ENCODE assay signal across 12 cellular contexts in the genomic region with DNA sequence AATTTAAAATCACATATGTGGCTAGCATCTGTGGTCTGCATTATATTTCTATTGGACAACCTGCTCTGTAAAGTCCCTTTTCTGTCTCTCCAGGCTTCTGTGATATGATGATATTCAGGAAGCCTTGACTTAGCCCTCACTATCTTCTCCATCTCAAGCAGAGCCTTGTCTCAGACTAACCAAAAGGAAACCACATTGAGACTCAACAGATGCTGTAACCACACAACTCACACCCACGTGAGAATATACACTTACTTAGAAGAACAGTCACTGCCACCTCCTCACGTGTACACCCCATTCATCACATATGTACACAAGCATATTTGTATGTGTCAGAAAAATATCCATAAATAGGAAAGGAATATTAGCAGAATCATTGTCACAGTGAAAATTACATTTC. TPM values are rescaled to one million over a fixed set of nuclear protein-coding genes. Genes with fewer than 3 reads are reported as not detected.
A peak's percentile ranks its signal among the peaks of the same experiment; 100 is the strongest.
DNase-seq lines count a peak whose midpoint lies in the region; ATAC-seq, FAIRE-seq and TF ChIP-seq lines count a peak whose summit lies in the region.
"Had no signal": no experiment of that assay in that cellular context is flagged by ENCODE, and none has a peak within 500 bp of the region (broad histone marks: within the 10 kb centered on the region; RNA-seq: fewer than 3 reads in every experiment).

No MANE protein-coding gene starts in this region.

- DNase-seq in activated CD8-positive, alpha-beta memory T cell treated with anti-CD3 and anti-CD28 coated beads, Interleukin-2, amount 50 U/mL, for 24 hours (ENCODE audit: extremely low read depth): peak; percentile 2
- DNase-seq in activated CD8-positive, alpha-beta memory T cell treated with anti-CD3 and anti-CD28 coated beads, Interleukin-2, amount 50 U/mL, for 4 hours: no peak
- peak; percentile 87 for DNase-seq in MM.1S
- no peak for DNase-seq in natural killer cell treated with Interleukin-12 subunit alpha and Interleukin-12 subunit beta and Interleukin-15 and Interleukin-18, amount 100 ng/mL, for 72 hours (ENCODE audit: low spot score)
- no peak for DNase-seq in progenitor cell of endocrine pancreas (ENCODE audit: low spot score, unreplicated experiment)
- no peak for DNase-seq in pancreas
- DNase-seq in H54 (ENCODE audit: insufficient read length, low spot score): no peak
- DNase-seq: NCI-H2081 treated with DMSO at 0.1 percent for 48 hours had no signal

- FAIRE-seq in pancreas (lab: Jason Lieb, UNC): no peak
- no peak for FAIRE-seq in H54 (lab: Jason Lieb, UNC)

- no peaks in the 10 kb centered on the region for H4K20me1 ChIP-seq in MM.1S (ENCODE audit: insufficient read depth, low read length)

- no peaks in the 10 kb centered on the region for H3K27me3 ChIP-seq in MM.1S (replicated peaks; ENCODE audit: insufficient read depth, low read length)
- peaks cover 0 to 5% (median 0%) of the 10 kb centered on the region in 4 donors for H3K27me3 ChIP-seq in pancreas
- H3K27me3 ChIP-seq: breast epithelium had no signal

- 35 to 37% methylated on average over 2 of the region's 2 CpGs for WGBS in pancreas, 2 donors

- H3K4me3 ChIP-seq in MM.1S (ENCODE audit: low read length): no peak overlapping the region
- no peak overlapping the region for H3K4me3 ChIP-seq in pancreas
- H3K4me3 ChIP-seq: breast epithelium had no signal

- H3K36me3 ChIP-seq in MM.1S (replicated peaks; ENCODE audit: insufficient read depth, low read length) (no peaks in the 10 kb centered on the region), pancreas (no peaks in the 10 kb centered on the region)
- H3K36me3 ChIP-seq: breast epithelium had no signal

- peak overlapping the region; percentile 5 to 14 for H3K27ac Mint-ChIP-seq in natural killer cell treated with Interleukin-12 subunit alpha and Interleukin-12 subunit beta and Interleukin-15 and Interleukin-18, amount 100 ng/mL, for 72 hours
- H3K27ac Mint-ChIP-seq in progenitor cell of endocrine pancreas: no peak overlapping the region

- ATAC-seq in GM21576 (IDR thresholded peaks at IDR 0.05; ENCODE audit: unreplicated experiment): peak; percentile 55
- peak; percentile 89 to 94 for ATAC-seq in natural killer cell treated with Interleukin-12 subunit alpha and Interleukin-12 subunit beta and Interleukin-15 and Interleukin-18, amount 100 ng/mL, for 72 hours
- ATAC-seq in pancreas: no peak
- ATAC-seq: Right ventricle myocardium inferior had no signal

- peaks cover 45 to 68% of the 10 kb centered on the region in 2 donors for H3K27me3 Mint-ChIP-seq in natural killer cell treated with Interleukin-12 subunit alpha and Interleukin-12 subunit beta and Interleukin-15 and Interleukin-18, amount 100 ng/mL, for 72 hours
- peaks cover 33% of the 10 kb centered on the region for H3K27me3 Mint-ChIP-seq in progenitor cell of endocrine pancreas

- H3K4me2 ChIP-seq in MM.1S (ENCODE audit: low read depth, low read length): no peak overlapping the region

- TF ChIP-seq POLR2A in H54 (IDR thresholded peaks at IDR 0.05; ENCODE audit: low read depth, low read length): no peak

- H3K4me1 Mint-ChIP-seq in natural killer cell treated with Interleukin-12 subunit alpha and Interleukin-12 subunit beta and Interleukin-15 and Interleukin-18, amount 100 ng/mL, for 72 hours (ENCODE audit: low read depth in 2 of 2): peaks cover 34 to 43% of the 10 kb centered on the region in 2 donors
- H3K4me1 Mint-ChIP-seq in progenitor cell of endocrine pancreas (ENCODE audit: low read depth): no peaks in the 10 kb centered on the region

- H3K9me2 ChIP-seq in MM.1S (replicated peaks; ENCODE audit: insufficient read depth, low read length): no peaks in the 10 kb centered on the region

- H3K79me2 ChIP-seq in MM.1S (ENCODE audit: low read length): no peaks in the 10 kb centered on the region

- no peaks in the 10 kb centered on the region for H3K9me3 ChIP-seq in MM.1S (replicated peaks; ENCODE audit: insufficient read depth, low read length)
- no peaks in the 10 kb centered on the region for H3K9me3 ChIP-seq in pancreas
- H3K9me3 ChIP-seq: breast epithelium had no signal

- no peak overlapping the region for H3K9ac ChIP-seq in MM.1S (ENCODE audit: low read length)

- no peak overlapping the region for H3K27ac ChIP-seq in MM.1S (ENCODE audit: low read length)
- H3K27ac ChIP-seq in pancreas: no peak overlapping the region
- H3K27ac ChIP-seq: breast epithelium had no signal

- H3K36me3 Mint-ChIP-seq in natural killer cell treated with Interleukin-12 subunit alpha and Interleukin-12 subunit beta and Interleukin-15 and Interleukin-18, amount 100 ng/mL, for 72 hours: no peaks in the 10 kb centered on the region
- no peaks in the 10 kb centered on the region for H3K36me3 Mint-ChIP-seq in progenitor cell of endocrine pancreas (ENCODE audit: insufficient read depth)

- intact Hi-C loops in pancreas (cut with DNase I): no loop called here

- peak overlapping the region; percentile 37 for H3K4me3 Mint-ChIP-seq in natural killer cell treated with Interleukin-12 subunit alpha and Interleukin-12 subunit beta and Interleukin-15 and Interleukin-18, amount 100 ng/mL, for 72 hours
- no peak overlapping the region for H3K4me3 Mint-ChIP-seq in progenitor cell of endocrine pancreas (ENCODE audit: low read depth)

- TF ChIP-seq CTCF in MM.1S (IDR thresholded peaks at IDR 0.05; ENCODE audit: low read length) (no peak), progenitor cell of endocrine pancreas (IDR thresholded peaks at IDR 0.05; ENCODE audit: unreplicated experiment) (no peak), pancreas (IDR thresholded peaks at IDR 0.05) (no peak)

- H3F3A ChIP-seq in MM.1S (ENCODE audit: insufficient read depth, low read length): no peaks in the 10 kb centered on the region

- H3K9me3 Mint-ChIP-seq in natural killer cell treated with Interleukin-12 subunit alpha and Interleukin-12 subunit beta and Interleukin-15 and Interleukin-18, amount 100 ng/mL, for 72 hours: no peaks in the 10 kb centered on the region
- no peaks in the 10 kb centered on the region for H3K9me3 Mint-ChIP-seq in progenitor cell of endocrine pancreas (ENCODE audit: low read depth)

- H3K4me1 ChIP-seq in MM.1S (ENCODE audit: low read length): peaks cover 12% of the 10 kb centered on the region
- no peaks in the 10 kb centered on the region for H3K4me1 ChIP-seq in pancreas
- H3K4me1 ChIP-seq: breast epithelium had no signal

- no peak overlapping the region for H2AFZ ChIP-seq in MM.1S (ENCODE audit: low read length)

RNA-seq across cellular contexts. Expression of gene HTR4, which starts 33.6 kb away (rescaled TPM):
- not detected for total RNA-seq in natural killer cell treated with Interleukin-12 subunit alpha and Interleukin-12 subunit beta and Interleukin-15 and Interleukin-18, amount 100 ng/mL, for 72 hours
- total RNA-seq in progenitor cell of endocrine pancreas: not detected in 2 replicates
- total RNA-seq in pancreas: not detected
- polyA plus RNA-seq in pancreas: not detected
- total RNA-seq: osteocyte had no signal

Comparison
In these comparisons a context has a peak if more than half of its experiments do, and no peak if none do; other contexts are left out.
1. DNase-seq: peak in activated CD8-positive, alpha-beta memory T cell treated with anti-CD3 and anti-CD28 coated beads, Interleukin-2, amount 50 U/mL, for 24 hours (single experiment) and MM.1S (single experiment); none in activated CD8-positive, alpha-beta memory T cell treated with anti-CD3 and anti-CD28 coated beads, Interleukin-2, amount 50 U/mL, for 4 hours (single experiment), natural killer cell treated with Interleukin-12 subunit alpha and Interleukin-12 subunit beta and Interleukin-15 and Interleukin-18, amount 100 ng/mL, for 72 hours (single experiment), progenitor cell of endocrine pancreas (single experiment), pancreas (0 of 6) and H54 (single experiment).
2. ATAC-seq: peak in GM21576 (single experiment) and natural killer cell treated with Interleukin-12 subunit alpha and Interleukin-12 subunit beta and Interleukin-15 and Interleukin-18, amount 100 ng/mL, for 72 hours (2 of 2); none in pancreas (0 of 4).